ENCODE assay signal across 8 cellular contexts in the genomic region with DNA sequence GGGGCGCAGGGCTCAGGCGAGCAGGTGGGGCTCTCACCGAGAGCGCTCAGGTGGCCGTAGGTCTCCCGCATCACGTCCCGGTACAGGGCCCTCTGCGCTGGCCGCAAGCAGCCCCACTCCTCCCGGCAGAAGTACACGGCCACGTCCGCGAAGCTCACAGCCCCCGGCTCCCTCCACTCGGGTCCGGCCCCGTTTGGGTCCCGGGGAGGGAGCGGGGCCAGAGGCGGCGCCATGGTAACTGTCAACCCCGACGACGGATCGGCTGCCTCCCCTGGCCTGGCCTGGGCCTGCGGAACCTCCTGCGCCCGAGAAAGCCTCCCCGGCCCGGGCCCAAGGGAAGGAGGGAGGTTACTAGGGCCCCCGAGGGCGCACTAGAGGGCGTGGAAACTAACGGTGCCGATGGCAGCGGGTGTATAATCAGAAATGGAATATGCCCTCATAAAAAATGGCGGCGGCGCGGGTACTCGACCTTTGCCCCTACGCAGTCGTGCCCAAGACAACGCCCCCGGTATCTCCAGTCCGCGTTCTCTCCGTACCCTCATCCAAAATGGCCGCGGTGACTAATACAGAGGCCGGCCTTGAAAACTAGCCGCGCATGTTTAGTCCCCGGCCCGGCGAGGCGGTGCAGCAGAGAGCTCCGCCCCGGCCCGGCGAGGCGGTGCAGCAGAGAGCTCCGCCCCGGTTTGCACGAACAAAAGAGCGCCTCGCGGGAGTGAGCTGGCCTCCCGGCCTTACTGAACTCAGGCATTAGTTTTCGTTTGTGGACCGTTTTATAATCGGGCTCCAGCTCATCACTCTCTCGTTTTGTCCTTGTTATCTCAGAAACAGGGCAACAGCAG. TPM values are rescaled to one million over a fixed set of nuclear protein-coding genes. Genes with fewer than 3 reads are reported as not detected.
A peak's percentile ranks its signal among the peaks of the same experiment; 100 is the strongest.
DNase-seq lines count a peak whose midpoint lies in the region; ATAC-seq and TF ChIP-seq lines count a peak whose summit lies in the region.

A gene (minus strand): TSS at position 425 of the 839 bp plus-strand sequence. CDS start 192 bp downstream, at position 233.

- H3K9me3 ChIP-seq in ascending aorta = no peaks in the 10 kb centered on the region
- no peaks in the 10 kb centered on the region for H3K9me3 ChIP-seq in right cardiac atrium (ENCODE audit: control insufficient read depth, low read length)
- H3K9me3 ChIP-seq in aorta (ENCODE audit: control insufficient read depth, low read length) = no peaks in the 10 kb centered on the region

- peak in 1 of 3 experiments; percentile 1 for TF ChIP-seq CTCF in ascending aorta (IDR thresholded peaks at IDR 0.05)

- H3K9me3 Mint-ChIP-seq in T-helper 2 cell treated with Interferon-gamma antibody and Interleukin-4, amounts not matched to agents 5 μg/mL and 100 μg/mL, for 36 hours = no peaks in the 10 kb centered on the region

- H3K4me1 Mint-ChIP-seq in T-helper 2 cell treated with Interferon-gamma antibody and Interleukin-4, amounts not matched to agents 5 μg/mL and 100 μg/mL, for 36 hours (ENCODE audit: low read depth) = peaks cover 37% of the 10 kb centered on the region

- H3K4me1 ChIP-seq in ascending aorta = peaks cover 9 to 10% of the 10 kb centered on the region in 2 donors
- peaks cover 7% of the 10 kb centered on the region for H3K4me1 ChIP-seq in right cardiac atrium (ENCODE audit: control insufficient read depth, insufficient read depth, low read length)
- H3K4me1 ChIP-seq in aorta (ENCODE audit: control insufficient read depth in 1 of 2, insufficient read depth in 2 of 2, low read length in 2 of 2) = no peaks in the 10 kb centered on the region

- H3K4me3 Mint-ChIP-seq in T-helper 2 cell treated with Interferon-gamma antibody and Interleukin-4, amounts not matched to agents 5 μg/mL and 100 μg/mL, for 36 hours = peak within 1 kb of the TSS; percentile 86

- H3K27me3 ChIP-seq in ascending aorta = no peaks in the 10 kb centered on the region
- H3K27me3 ChIP-seq in right cardiac atrium (ENCODE audit: control insufficient read depth, insufficient read depth) = no peaks in the 10 kb centered on the region
- no peaks in the 10 kb centered on the region for H3K27me3 ChIP-seq in aorta (ENCODE audit: control insufficient read depth in 1 of 2, insufficient read depth in 2 of 2, low read length in 1 of 2)

- H3K27ac Mint-ChIP-seq in T-helper 2 cell treated with Interferon-gamma antibody and Interleukin-4, amounts not matched to agents 5 μg/mL and 100 μg/mL, for 36 hours = peak within 1 kb of the TSS; percentile 87

- intact Hi-C loops in ascending aorta (cut with DNase I) = loop anchor here (1.0 to 2.0 kb wide), 7 partner anchors 13 to 101 kb away; a partner anchor contains a TSS
- intact Hi-C loops in right cardiac atrium (cut with DNase I) = loop anchor here in 1 of 4 donors (1.0 kb wide), 1 partner anchor 23 kb away; no protein-coding TSS in a partner anchor
- intact Hi-C loops in aorta (cut with DNase I) = loop anchor here in 1 of 2 donors (1.0 kb wide), 1 partner anchor 13 kb away; a partner anchor contains a TSS

- no peaks in the 10 kb centered on the region for H3K27me3 Mint-ChIP-seq in T-helper 2 cell treated with Interferon-gamma antibody and Interleukin-4, amounts not matched to agents 5 μg/mL and 100 μg/mL, for 36 hours (ENCODE audit: low read depth)

- DNase-seq in NCI-H1930 (lab: John Stamatoyannopoulos, UW) (peak; percentile 97 to 98), ascending aorta (ENCODE audit: low spot score in 2 of 2) (peak; percentile 96 to 99), right cardiac atrium (peak; percentile 98 to 99 (median 99)), putamen (ENCODE audit: low spot score) (peak; percentile 99), aorta (peak; percentile 98 to 99)
- DNase-seq in T-helper 2 cell treated with Interferon-gamma antibody and Interleukin-4, amounts not matched to agents 5 μg/mL and 100 μg/mL, for 36 hours (ENCODE audit: low spot score) = peak; percentile 98

- H3K36me3 ChIP-seq in ascending aorta (peaks cover 17 to 32% of the 10 kb centered on the region in 2 donors), aorta (ENCODE audit: control insufficient read depth in 1 of 2, insufficient read depth in 2 of 2, low read length in 1 of 2) (peaks cover 0 to 4% of the 10 kb centered on the region in 2 donors)

- peak; percentile 77 for ATAC-seq in GM18499 (IDR thresholded peaks at IDR 0.05; ENCODE audit: insufficient read depth, unreplicated experiment)
- peak; percentile 84 for ATAC-seq in HG02943 (IDR thresholded peaks at IDR 0.05; ENCODE audit: low read depth, unreplicated experiment)
- peak; percentile 97 for ATAC-seq in right cardiac atrium
- ATAC-seq in aorta (ENCODE audit: low FRiP score) = peak; percentile 98

- peak within 1 kb of the TSS; percentile 92 to 94 for H3K27ac ChIP-seq in ascending aorta
- H3K27ac ChIP-seq in right cardiac atrium (ENCODE audit: low read length) = peak within 1 kb of the TSS; percentile 94
- H3K27ac ChIP-seq in aorta (ENCODE audit: low read depth in 1 of 2, low read length in 2 of 2) = peak within 1 kb of the TSS in 1 of 2 donors; percentile 53

- peaks cover 22% of the 10 kb centered on the region for H3K36me3 Mint-ChIP-seq in T-helper 2 cell treated with Interferon-gamma antibody and Interleukin-4, amounts not matched to agents 5 μg/mL and 100 μg/mL, for 36 hours (ENCODE audit: low read depth)

- WGBS in right cardiac atrium = under 1% methylated on average over 75 of the region's 75 CpGs
- WGBS in aorta, 2 donors = 0 to 1% methylated on average over 74 to 75 of the region's 75 CpGs

- H3K4me3 ChIP-seq in ascending aorta (peak within 1 kb of the TSS; percentile 91), right cardiac atrium (ENCODE audit: low read length) (peak within 1 kb of the TSS; percentile 68), aorta (ENCODE audit: low read length in 2 of 2) (peak within 1 kb of the TSS; percentile 39 to 63)

RNA-seq across cellular contexts. Expression of the gene that starts here (rescaled TPM):
- 10.9 TPM for total RNA-seq in ascending aorta
- total RNA-seq in right cardiac atrium = 10 to 100 TPM in 3 of 4 donors, 1 to 10 TPM in 1; 9.6 to 12.5 (median 12.3) TPM
- polyA plus RNA-seq in right cardiac atrium = 7.0 TPM
- total RNA-seq in aorta = 1 to 10 TPM; 6.4 to 8.5 TPM
- 1 to 10 TPM; 1.9 to 4.6 TPM for polyA plus RNA-seq in aorta
